In genomic region chr6:105793132-105793531, GRCh38 we compare ENCODE assay signal across 9 cellular contexts.
DNase-seq lines count a peak whose midpoint lies in the region; ATAC-seq and TF ChIP-seq lines count a peak whose summit lies in the region.
"Had no signal": no experiment of that assay in that cellular context is flagged by ENCODE, and none has a peak within 500 bp of the region (broad histone marks: within the 10 kb centered on the region; RNA-seq: fewer than 3 reads in every experiment).

No MANE protein-coding gene starts in this region.

- DNase-seq in AG10803 (ENCODE audit: low read depth) (no peak), PC-9 (peak; percentile 12 to 49), esophagus squamous epithelium (lab: John Stamatoyannopoulos, UW) (no peak), occipital lobe (lab: John Stamatoyannopoulos, UW) (no peak), dedifferentiated amniotic fluid mesenchymal stem cell (ENCODE audit: extremely low spot score) (no peak)
- DNase-seq: dermis blood vessel endothelial cell had no signal

- H3K4me1 ChIP-seq in PC-9 (replicated peaks; ENCODE audit: insufficient read depth): peaks cover 51% of the 10 kb centered on the region
- H3K4me1 ChIP-seq in esophagus squamous epithelium: peaks cover 5 to 75% (median 25%) of the 10 kb centered on the region in 3 donors
- H3K4me1 ChIP-seq in gastroesophageal sphincter: peaks cover 0 to 7% (median 6%) of the 10 kb centered on the region in 3 donors

- H3K9me2 ChIP-seq in PC-9 (ENCODE audit: insufficient read depth): no peaks in the 10 kb centered on the region

- no peak for TF ChIP-seq EP300 in gastroesophageal sphincter (IDR thresholded peaks at IDR 0.05)

- H3K4me2 ChIP-seq in PC-9: 0 out of 2 replicates have a peak overlapping the region, but pooled peaks have one; percentile 54

- H2AFZ ChIP-seq in PC-9: no peak overlapping the region

- ATAC-seq in GM18909 (IDR thresholded peaks at IDR 0.05; ENCODE audit: poor library complexity, unreplicated experiment): peak; percentile 41
- no peak for ATAC-seq in gastroesophageal sphincter
- ATAC-seq in GM21576 (IDR thresholded peaks at IDR 0.05; ENCODE audit: unreplicated experiment): no peak

- WGBS in esophagus squamous epithelium, 2 donors: 54 to 56% methylated on average over 4 of the region's 4 CpGs
- 48 to 54% methylated on average over 4 of the region's 4 CpGs for WGBS in gastroesophageal sphincter (ENCODE audit: low coverage in 1 of 2), 2 donors

- H3K36me3 ChIP-seq in PC-9 (ENCODE audit: low read depth) (no peaks in the 10 kb centered on the region), esophagus squamous epithelium (no peaks in the 10 kb centered on the region), gastroesophageal sphincter (no peaks in the 10 kb centered on the region)

- POLR2A ChIA-PET in PC-9 (lab: Charles Lee; ENCODE audit: unreplicated experiment): interaction anchor here (0.6 kb wide), 2 partner anchors 156 to 362 kb away, joined by 5 to 9 read pairs; no protein-coding TSS in a partner anchor

- BruUV-seq in PC-9 (replicated peaks; lab: Mats Ljungman, UMichigan): no TSS peak

- TF ChIP-seq CTCF in AG10803 (conservative IDR thresholded peaks at IDR 0.05; ENCODE audit: low read length) (0 out of 2 replicates have a peak, but pooled peaks have one; percentile 10), PC-9 (conservative IDR thresholded peaks at IDR 0.05) (no peak), esophagus squamous epithelium (IDR thresholded peaks at IDR 0.05) (peak in 2 of 6 experiments; percentile 32 to 33), gastroesophageal sphincter (IDR thresholded peaks at IDR 0.05) (no peak)

- peak overlapping the region; percentile 84 for H3K27ac ChIP-seq in PC-9
- peak overlapping the region; percentile 32 to 86 (median 60) for H3K27ac ChIP-seq in esophagus squamous epithelium
- no peak overlapping the region for H3K27ac ChIP-seq in gastroesophageal sphincter

- no peaks in the 10 kb centered on the region for H4K20me1 ChIP-seq in PC-9 (ENCODE audit: insufficient read depth)

- H3K79me2 ChIP-seq in PC-9 (ENCODE audit: low read depth): no peaks in the 10 kb centered on the region

- intact Hi-C loops in PC-9 (cut with micrococcal nuclease; ENCODE audit: unreplicated experiment) (loop anchor here (5.0 to 10.0 kb wide), 2 partner anchors 294 to 432 kb away; partner anchors contain the start of gene PRDM1), esophagus squamous epithelium (cut with DNase I) (no loop called here)

- peaks cover 37% of the 10 kb centered on the region for H3F3A ChIP-seq in PC-9 (ENCODE audit: insufficient read depth, low read depth)

- H3K9me3 ChIP-seq in PC-9 (ENCODE audit: insufficient read depth, low read depth) (no peaks in the 10 kb centered on the region), esophagus squamous epithelium (no peaks in the 10 kb centered on the region), gastroesophageal sphincter (no peaks in the 10 kb centered on the region)

- CTCF ChIA-PET in PC-9 (lab: Charles Lee): no interaction called here

- TF ChIP-seq POLR2A in esophagus squamous epithelium (IDR thresholded peaks at IDR 0.05) (no peak), gastroesophageal sphincter (IDR thresholded peaks at IDR 0.05) (no peak)

- no peaks in the 10 kb centered on the region for H3K27me3 ChIP-seq in PC-9 (ENCODE audit: insufficient read depth, low read depth)
- no peaks in the 10 kb centered on the region for H3K27me3 ChIP-seq in esophagus squamous epithelium
- H3K27me3 ChIP-seq in gastroesophageal sphincter: no peaks in the 10 kb centered on the region

- H3K4me3 ChIP-seq in AG10803 (ENCODE audit: low read length): no peak overlapping the region
- H3K4me3 ChIP-seq in PC-9: no peak overlapping the region
- H3K4me3 ChIP-seq in esophagus squamous epithelium: no peak overlapping the region
- no peak overlapping the region for H3K4me3 ChIP-seq in gastroesophageal sphincter

Comparison
In these comparisons a context has a peak if more than half of its experiments do, and no peak if none do; other contexts are left out.
1. DNase-seq: peak in PC-9 (2 of 2); none in AG10803 (single experiment), esophagus squamous epithelium (single experiment), occipital lobe (single experiment) and dedifferentiated amniotic fluid mesenchymal stem cell (single experiment).
2. H3K27ac ChIP-seq: peak in PC-9 (single experiment) and esophagus squamous epithelium (4 of 4); none in gastroesophageal sphincter (0 of 4).